ENCODE assay signal across 8 cellular contexts in genomic region chr1:234612352-234613127, GRCh38. TPM values are rescaled to one million over a fixed set of nuclear protein-coding genes. Genes with fewer than 3 reads are reported as not detected.
DNase-seq lines count a peak whose midpoint lies in the region; ATAC-seq and TF ChIP-seq lines count a peak whose summit lies in the region.

No MANE protein-coding gene starts in this region.

- peak; percentile 33 for ATAC-seq in GM19043 (IDR thresholded peaks at IDR 0.05; ENCODE audit: low read depth, unreplicated experiment)
- peak; percentile 17 for ATAC-seq in HG03521 (IDR thresholded peaks at IDR 0.05; ENCODE audit: unreplicated experiment)

- H3K4me3 ChIP-seq in BE2C (ENCODE audit: low read depth, low read length) = peak overlapping the region; percentile 52

- H3K4me1 ChIP-seq in BE2C = peaks cover 22% of the 10 kb centered on the region

- DNase-seq in BE2C (peak; percentile 93), NCI-H526 treated with DMSO at 0.1 percent for 48 hours (lab: John Stamatoyannopoulos, UW) (peak; percentile 84), dermis blood vessel endothelial cell (peak; percentile 98), medulla oblongata (ENCODE audit: extremely low spot score) (peak; percentile 97)
- peak; percentile 18 to 61 for DNase-seq in activated CD4-positive, alpha-beta T cell treated with anti-CD3 and anti-CD28 coated beads, Interleukin-2, amount 50 U/mL, for 24 hours (ENCODE audit: low read depth in 1 of 2, low spot score in 1 of 2)
- DNase-seq in stimulated activated CD4-positive, alpha-beta T cell treated with anti-CD3 and anti-CD28 coated beads, TNF-alpha, amount 100 ng/mL, for 4 hours (ENCODE audit: low read depth in 3 of 3) = peak in 2 of 3 experiments; percentile 52 to 67

- no peaks in the 10 kb centered on the region for H3K27me3 ChIP-seq in BE2C

- H3K36me3 ChIP-seq in BE2C = peaks cover 17% of the 10 kb centered on the region

- no peak for TF ChIP-seq CTCF in BE2C (IDR thresholded peaks at IDR 0.05; ENCODE audit: low read depth, low read length)

- H3K9me3 ChIP-seq in BE2C = no peaks in the 10 kb centered on the region

RNA-seq across cellular contexts. Expression of gene IRF2BP2, which starts 2.6 kb away (rescaled TPM):
- polyA plus RNA-seq in BE2C (2012; ENCODE audit: insufficient read depth, insufficient read length, low read depth) = 199 TPM
- total RNA-seq in dermis blood vessel endothelial cell = 104 and 115 TPM in 2 replicates

Comparison
In these comparisons a context has a peak if more than half of its experiments do, and no peak if none do; other contexts are left out.
1. Peak in every context shown above with its lines: DNase-seq, ATAC-seq and H3K4me3 ChIP-seq.
2. DNase-seq: peak in every context shown above with its lines; median percentile 98 in dermis blood vessel endothelial cell; 97 in medulla oblongata; 93 in BE2C; 84 in NCI-H526 treated with DMSO at 0.1 percent for 48 hours; 60 in stimulated activated CD4-positive, alpha-beta T cell treated with anti-CD3 and anti-CD28 coated beads, TNF-alpha, amount 100 ng/mL, for 4 hours; 40 in activated CD4-positive, alpha-beta T cell treated with anti-CD3 and anti-CD28 coated beads, Interleukin-2, amount 50 U/mL, for 24 hours.